ENCODE assay signal across 23 cellular contexts in genomic region chr10:76461024-76461423, GRCh38.
DNase-seq lines count a peak whose midpoint lies in the region; ATAC-seq, FAIRE-seq and TF ChIP-seq lines count a peak whose summit lies in the region.
"Had no signal": no experiment of that assay in that cellular context is flagged by ENCODE, and none has a peak within 500 bp of the region (broad histone marks: within the 10 kb centered on the region; RNA-seq: fewer than 3 reads in every experiment).

No MANE protein-coding gene starts in this region.

- ATAC-seq in HepG2: peak; percentile 59; the same call in 2 of the 3 replicates
- no peak for ATAC-seq in right lobe of liver
- ATAC-seq: A549 had no signal

- H2AFZ ChIP-seq in HepG2 (ENCODE audit: low read length): no peak overlapping the region

- DNase-seq in HepG2 (ENCODE audit: low spot score): peak; percentile 51
- no peak for DNase-seq in right lobe of liver
- no peak for DNase-seq in tibial artery
- no peak for DNase-seq in uterus
- no peak for DNase-seq in NCI-H526 treated with DMSO at 0.1 percent for 48 hours (lab: John Stamatoyannopoulos, UW)
- DNase-seq in stimulated activated CD4-positive, alpha-beta T cell treated with anti-CD3 and anti-CD28 coated beads, Interleukin-4, amount 100 ng/mL, for 24 hours: no peak
- DNase-seq: AML-193; CD4-positive, alpha-beta memory T cell; CD4-positive, CD25-positive, alpha-beta regulatory T cell; CD8-positive, alpha-beta memory T cell; COR-L47; DMS 273 treated with DMSO at 0.1 percent for 48 hours; DMS153; DMS53; DMS79; DND-41; EL; GDM1 had no signal

- in situ Hi-C loops in HepG2 (cut with HindIII; ENCODE audit: extremely low pct_ligation_motif_present, low pct_unique_long_range_greater_than_20kb): no loop called here

- H3K4me3 ChIP-seq in HepG2 (replicated peaks in 1 of 3; ENCODE audit: insufficient read depth in 1 of 3, low read depth in 2 of 3, low read length in 3 of 3) (no peak overlapping the region), right lobe of liver (no peak overlapping the region), tibial artery (no peak overlapping the region), uterus (no peak overlapping the region)
- H3K4me3 ChIP-seq: A549; BLaER1 treated with 17β-estradiol and CSF1 and Interleukin-3, amounts not matched to agents 10 nM and 100 nM had no signal

- H3K36me3 ChIP-seq in HepG2 (replicated peaks in 1 of 2; ENCODE audit: control insufficient read depth in 1 of 2, insufficient read depth in 2 of 2, low read length in 2 of 2): no peaks in the 10 kb centered on the region
- no peaks in the 10 kb centered on the region for H3K36me3 ChIP-seq in right lobe of liver
- H3K36me3 ChIP-seq in tibial artery: no peaks in the 10 kb centered on the region
- H3K36me3 ChIP-seq in uterus: no peaks in the 10 kb centered on the region
- H3K36me3 ChIP-seq: BLaER1 treated with 17β-estradiol and CSF1 and Interleukin-3, amounts not matched to agents 10 nM and 100 nM had no signal

- H3K27me3 ChIP-seq in HepG2 (ENCODE audit: control insufficient read depth in 1 of 2, insufficient read depth in 2 of 2, low read length in 2 of 2) (no peaks in the 10 kb centered on the region), right lobe of liver (no peaks in the 10 kb centered on the region), tibial artery (no peaks in the 10 kb centered on the region), uterus (no peaks in the 10 kb centered on the region)
- H3K27me3 ChIP-seq: BLaER1 treated with 17β-estradiol and CSF1 and Interleukin-3, amounts not matched to agents 10 nM and 100 nM had no signal

- H3K79me2 ChIP-seq in HepG2 (ENCODE audit: insufficient read depth, low read length): no peaks in the 10 kb centered on the region

- no peak overlapping the region for H3K9ac ChIP-seq in HepG2 (ENCODE audit: insufficient read depth, low read depth, low read length)
- H3K9ac ChIP-seq: BLaER1 treated with 17β-estradiol and CSF1 and Interleukin-3, amounts not matched to agents 10 nM and 100 nM had no signal

- TF ChIP-seq POLR2A in HepG2 (IDR thresholded peaks at IDR 0.05; ENCODE audit: insufficient read depth in 1 of 2, low read depth in 2 of 2, low read length in 2 of 2): no peak
- no peak for TF ChIP-seq POLR2A in right lobe of liver (IDR thresholded peaks at IDR 0.05)
- no peak for TF ChIP-seq POLR2A in uterus (IDR thresholded peaks at IDR 0.05)

- H3K27ac ChIP-seq in HepG2 (ENCODE audit: extremely low read length, insufficient read depth, low read length) (no peak overlapping the region), right lobe of liver (no peak overlapping the region), tibial artery (peak overlapping the region; percentile 76 to 84), uterus (peak overlapping the region; percentile 0 to 59)
- H3K27ac ChIP-seq: 22Rv1; A549; BLaER1 treated with 17β-estradiol and CSF1 and Interleukin-3, amounts not matched to agents 10 nM and 100 nM had no signal

- H3K9me3 ChIP-seq in HepG2 (ENCODE audit: low read length) (no peaks in the 10 kb centered on the region), right lobe of liver (no peaks in the 10 kb centered on the region), tibial artery (no peaks in the 10 kb centered on the region), uterus (no peaks in the 10 kb centered on the region)
- H3K9me3 ChIP-seq: A549 had no signal

- no peak overlapping the region for H3K4me2 ChIP-seq in HepG2 (ENCODE audit: low read depth, low read length)
- H3K4me2 ChIP-seq: A549; BLaER1 treated with 17β-estradiol and CSF1 and Interleukin-3, amounts not matched to agents 10 nM and 100 nM had no signal

- 21% methylated on average over 3 of the region's 3 CpGs for WGBS in HepG2 (ENCODE audit: low lambda C conversion rate)
- whole genome bisulfite sequencing in right lobe of liver (ENCODE audit: insufficient coverage, low coverage, low lambda C conversion rate, missing lambda C conversion rate): 91% methylated on average over 2 of the region's 3 CpGs

- intact Hi-C loops in HepG2 (cut with micrococcal nuclease; ENCODE audit: unreplicated experiment) (no loop called here), right lobe of liver (cut with DNase I) (no loop called here), tibial artery (cut with DNase I; ENCODE audit: low total_unique reads) (no loop called here), uterus (cut with DNase I; ENCODE audit: low total_unique reads) (no loop called here)

- H4K20me1 ChIP-seq in HepG2 (ENCODE audit: insufficient read depth, low read length): no peaks in the 10 kb centered on the region
- H4K20me1 ChIP-seq: BLaER1 treated with 17β-estradiol and CSF1 and Interleukin-3, amounts not matched to agents 10 nM and 100 nM had no signal

- TF ChIP-seq EP300 in HepG2 (IDR thresholded peaks at IDR 0.05; ENCODE audit: low read depth in 2 of 2, low read length in 2 of 2): no peak
- no peak for TF ChIP-seq EP300 in HepG2 (CRISPR knock-in tag; IDR thresholded peaks at IDR 0.05; ENCODE audit: borderline replicate concordance)

- CTCF ChIA-PET in HepG2 (lab: Yijun Ruan, JAX; ENCODE audit: low intra/inter-chr PET ratio, low total read pairs): no interaction called here

- POLR2A ChIA-PET in HepG2 (lab: Yijun Ruan, JAX): no interaction called here

- no TSS peak for BruUV-seq in HepG2 (replicated peaks; lab: Mats Ljungman, UMichigan)

- TF ChIP-seq RAD21 in HepG2 (CRISPR knock-in tag; IDR thresholded peaks at IDR 0.05): no peak

- TF ChIP-seq CTCF in HepG2 (CRISPR knock-in tag; IDR thresholded peaks at IDR 0.05) (no peak), right lobe of liver (IDR thresholded peaks at IDR 0.05) (no peak), tibial artery (IDR thresholded peaks at IDR 0.05) (no peak), uterus (IDR thresholded peaks at IDR 0.05) (no peak)

- FAIRE-seq in HepG2 (lab: Jason Lieb, UNC): no peak
- FAIRE-seq: A549, GM12891, GM19239 had no signal

- H3K4me1 ChIP-seq in HepG2 (ENCODE audit: insufficient read depth, low read length) (peaks cover 21% of the 10 kb centered on the region), right lobe of liver (no peaks in the 10 kb centered on the region), tibial artery (peaks cover 0 to 47% (median 19%) of the 10 kb centered on the region in 4 donors), uterus (peaks cover 0 to 12% of the 10 kb centered on the region in 2 donors)
- H3K4me1 ChIP-seq: A549 had no signal

TF ChIP-seq in HepG2, 621 proteins besides CTCF, POLR2A, EP300 and RAD21 (continues in another document):
- TF ChIP-seq, protein P1, sequence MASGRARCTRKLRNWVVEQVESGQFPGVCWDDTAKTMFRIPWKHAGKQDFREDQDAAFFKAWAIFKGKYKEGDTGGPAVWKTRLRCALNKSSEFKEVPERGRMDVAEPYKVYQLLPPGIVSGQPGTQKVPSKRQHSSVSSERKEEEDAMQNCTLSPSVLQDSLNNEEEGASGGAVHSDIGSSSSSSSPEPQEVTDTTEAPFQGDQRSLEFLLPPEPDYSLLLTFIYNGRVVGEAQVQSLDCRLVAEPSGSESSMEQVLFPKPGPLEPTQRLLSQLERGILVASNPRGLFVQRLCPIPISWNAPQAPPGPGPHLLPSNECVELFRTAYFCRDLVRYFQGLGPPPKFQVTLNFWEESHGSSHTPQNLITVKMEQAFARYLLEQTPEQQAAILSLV (CRISPR knock-in tag; IDR thresholded peaks at IDR 0.05; ENCODE audit: borderline replicate concordance): no peak
- no peak for TF ChIP-seq ZBTB21 (CRISPR knock-in tag; IDR thresholded peaks at IDR 0.05)
- no peak for TF ChIP-seq ZNF350 (CRISPR knock-in tag; IDR thresholded peaks at IDR 0.05; ENCODE audit: borderline replicate concordance, low read depth)
- 0 out of 2 replicates have a peak, but pooled peaks have one; percentile 36 for TF ChIP-seq SOX5 (CRISPR knock-in tag; IDR thresholded peaks at IDR 0.05; ENCODE audit: borderline replicate concordance)
- TF ChIP-seq, protein P2, sequence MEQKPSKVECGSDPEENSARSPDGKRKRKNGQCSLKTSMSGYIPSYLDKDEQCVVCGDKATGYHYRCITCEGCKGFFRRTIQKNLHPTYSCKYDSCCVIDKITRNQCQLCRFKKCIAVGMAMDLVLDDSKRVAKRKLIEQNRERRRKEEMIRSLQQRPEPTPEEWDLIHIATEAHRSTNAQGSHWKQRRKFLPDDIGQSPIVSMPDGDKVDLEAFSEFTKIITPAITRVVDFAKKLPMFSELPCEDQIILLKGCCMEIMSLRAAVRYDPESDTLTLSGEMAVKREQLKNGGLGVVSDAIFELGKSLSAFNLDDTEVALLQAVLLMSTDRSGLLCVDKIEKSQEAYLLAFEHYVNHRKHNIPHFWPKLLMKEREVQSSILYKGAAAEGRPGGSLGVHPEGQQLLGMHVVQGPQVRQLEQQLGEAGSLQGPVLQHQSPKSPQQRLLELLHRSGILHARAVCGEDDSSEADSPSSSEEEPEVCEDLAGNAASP (CRISPR knock-in tag; IDR thresholded peaks at IDR 0.05; ENCODE audit: borderline replicate concordance): peak; percentile 48; the same call in 1 of the 2 replicates
- peak; percentile 79 for TF ChIP-seq RARA (CRISPR knock-in tag; IDR thresholded peaks at IDR 0.05)
- TF ChIP-seq SOX13 (IDR thresholded peaks at IDR 0.05): no peak
- peak in 1 of 2 experiments; percentile 79; a peak in 2 of 4 replicates for TF ChIP-seq SOX13 (CRISPR knock-in tag; conservative IDR thresholded peaks at IDR 0.05 in 1 of 2, IDR thresholded peaks at IDR 0.05 in 1 of 2)
- 0 out of 2 replicates have a peak, but pooled peaks have one; percentile 9 for TF ChIP-seq FOSL2 (CRISPR knock-in tag; IDR thresholded peaks at IDR 0.05)
- 0 out of 2 replicates have a peak, but pooled peaks have one; percentile 66 for TF ChIP-seq ZNF564 (CRISPR knock-in tag; IDR thresholded peaks at IDR 0.05)
- no peak for TF ChIP-seq FOXP1 (IDR thresholded peaks at IDR 0.05)
- no peak for TF ChIP-seq FOXP1 (CRISPR knock-in tag; IDR thresholded peaks at IDR 0.05)
- TF ChIP-seq RXRB (CRISPR knock-in tag; IDR thresholded peaks at IDR 0.05; ENCODE audit: borderline replicate concordance): no peak
- peak; percentile 74 for TF ChIP-seq NCOA2 (CRISPR knock-in tag; IDR thresholded peaks at IDR 0.05)
- TF ChIP-seq, protein P3, sequence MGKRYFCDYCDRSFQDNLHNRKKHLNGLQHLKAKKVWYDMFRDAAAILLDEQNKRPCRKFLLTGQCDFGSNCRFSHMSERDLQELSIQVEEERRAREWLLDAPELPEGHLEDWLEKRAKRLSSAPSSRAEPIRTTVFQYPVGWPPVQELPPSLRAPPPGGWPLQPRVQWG (CRISPR knock-in tag; IDR thresholded peaks at IDR 0.05; ENCODE audit: borderline replicate concordance, low read depth): no peak
- 0 out of 2 replicates have a peak, but pooled peaks have one; percentile 14 for TF ChIP-seq NR2F6 (IDR thresholded peaks at IDR 0.05)
- no peak for TF ChIP-seq NR2F6 (CRISPR knock-in tag; IDR thresholded peaks at IDR 0.05)
- TF ChIP-seq BCL6 (CRISPR knock-in tag; IDR thresholded peaks at IDR 0.05): peak; percentile 92
- TF ChIP-seq ZNF253 (CRISPR knock-in tag; IDR thresholded peaks at IDR 0.05; ENCODE audit: borderline replicate concordance): no peak
- TF ChIP-seq TEAD3 (CRISPR knock-in tag; optimal IDR thresholded peaks at IDR 0.05; ENCODE audit: borderline replicate concordance): peak; percentile 45
- TF ChIP-seq ZNF331 (CRISPR knock-in tag; IDR thresholded peaks at IDR 0.05): peak; percentile 12; the same call in 1 of the 2 replicates

Comparison
In these comparisons a context has a peak if more than half of its experiments do, and no peak if none do; other contexts are left out.
1. H3K27ac ChIP-seq: peak in tibial artery (2 of 2) and uterus (2 of 2); none in HepG2 (single experiment) and right lobe of liver (0 of 3).